In the genomic region with DNA sequence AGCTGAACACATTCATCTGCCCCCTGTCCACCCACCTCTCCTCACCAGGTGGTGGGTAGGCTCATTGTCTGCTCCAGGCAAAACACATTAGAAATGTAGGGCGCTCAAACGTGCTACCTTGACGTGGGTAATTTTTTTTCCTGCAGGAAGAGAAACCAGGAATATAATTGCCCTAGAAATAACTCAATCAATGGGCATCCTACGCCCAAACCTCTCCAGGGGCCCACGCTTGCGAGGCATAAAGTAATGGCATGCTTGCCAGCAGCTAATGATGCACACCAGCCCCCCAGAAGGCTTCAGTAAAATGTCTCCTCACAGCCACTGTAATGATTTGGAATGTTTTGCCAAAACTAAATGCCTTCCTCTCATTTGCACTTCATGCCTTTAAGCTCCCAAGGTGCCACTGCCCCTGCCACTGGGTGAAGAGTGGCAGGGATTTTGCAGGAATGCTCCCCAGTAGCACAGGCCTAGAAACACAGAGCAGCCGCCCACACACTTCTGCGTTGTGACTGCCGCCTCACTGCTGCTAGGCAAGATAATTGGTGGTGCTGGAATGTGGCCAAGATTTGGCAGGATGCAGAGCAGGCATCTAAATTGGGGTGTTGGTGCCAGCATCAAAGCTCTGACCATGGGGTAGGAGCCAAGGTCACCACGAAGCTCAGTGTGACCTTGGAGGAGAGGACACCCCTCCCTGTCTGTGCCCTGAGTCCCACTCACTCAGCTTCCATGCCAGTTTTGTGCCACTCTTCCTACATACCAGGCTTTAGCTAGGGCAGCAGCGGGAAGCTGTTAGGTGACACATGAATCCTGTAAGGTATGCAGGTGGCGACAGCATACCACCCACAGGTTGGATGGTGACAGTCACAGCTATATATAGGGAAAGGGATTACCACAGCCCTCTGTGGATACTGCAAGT, we compare ENCODE assay signal across 2 cellular contexts.
TF ChIP-seq lines count a peak whose summit lies in the region.

No MANE protein-coding gene starts in this region.

TF ChIP-seq in IMR-90, 13 proteins besides CTCF, POLR2A, EP300 and RAD21:
- no peak for TF ChIP-seq RFX5 (IDR thresholded peaks at IDR 0.05; ENCODE audit: low read depth, low read length)
- no peak for TF ChIP-seq RCOR1 (IDR thresholded peaks at IDR 0.05; ENCODE audit: insufficient replicate concordance, low read length)
- no peak for TF ChIP-seq MAFK (IDR thresholded peaks at IDR 0.05; ENCODE audit: low read depth, low read length)
- TF ChIP-seq CEBPB (IDR thresholded peaks at IDR 0.05; ENCODE audit: low read depth, low read length) = no peak
- TF ChIP-seq, protein P1, sequence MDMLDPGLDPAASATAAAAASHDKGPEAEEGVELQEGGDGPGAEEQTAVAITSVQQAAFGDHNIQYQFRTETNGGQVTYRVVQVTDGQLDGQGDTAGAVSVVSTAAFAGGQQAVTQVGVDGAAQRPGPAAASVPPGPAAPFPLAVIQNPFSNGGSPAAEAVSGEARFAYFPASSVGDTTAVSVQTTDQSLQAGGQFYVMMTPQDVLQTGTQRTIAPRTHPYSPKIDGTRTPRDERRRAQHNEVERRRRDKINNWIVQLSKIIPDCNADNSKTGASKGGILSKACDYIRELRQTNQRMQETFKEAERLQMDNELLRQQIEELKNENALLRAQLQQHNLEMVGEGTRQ (IDR thresholded peaks at IDR 0.05; ENCODE audit: low read depth, low read length) = no peak
- TF ChIP-seq BHLHE40 (IDR thresholded peaks at IDR 0.05; ENCODE audit: low read depth, low read length) = no peak
- no peak for TF ChIP-seq CHD1 (IDR thresholded peaks at IDR 0.05; ENCODE audit: low read depth, low read length)
- no peak for TF ChIP-seq SMC3 (IDR thresholded peaks at IDR 0.05; ENCODE audit: low read depth, low read length)
- TF ChIP-seq MXI1 (IDR thresholded peaks at IDR 0.05; ENCODE audit: borderline replicate concordance, low read depth, low read length) = no peak
- no peak for TF ChIP-seq FOS (IDR thresholded peaks at IDR 0.05; ENCODE audit: low read depth, low read length)
- no peak for TF ChIP-seq ELK1 (IDR thresholded peaks at IDR 0.05; ENCODE audit: borderline replicate concordance, low read depth, low read length)
- no peak for TF ChIP-seq MAZ (IDR thresholded peaks at IDR 0.05; ENCODE audit: borderline replicate concordance, low read depth, low read length)
- no peak for TF ChIP-seq NFE2L2 (IDR thresholded peaks at IDR 0.05; ENCODE audit: low read depth, low read length)

TF ChIP-seq in WTC11, 78 proteins besides CTCF, POLR2A, EP300 and RAD21:
- no peak for TF ChIP-seq ZNF281 (CRISPR knock-in tag; IDR thresholded peaks at IDR 0.05)
- no peak for TF ChIP-seq ATF1 (CRISPR knock-in tag; IDR thresholded peaks at IDR 0.05)
- TF ChIP-seq IRF2 (CRISPR knock-in tag; IDR thresholded peaks at IDR 0.05; ENCODE audit: borderline replicate concordance, low read depth) = no peak
- no peak for TF ChIP-seq ZNF396 (CRISPR knock-in tag; IDR thresholded peaks at IDR 0.05; ENCODE audit: borderline replicate concordance)
TF ChIP-seq in WTC11: peak in this region for 0.
